Comparison of ENCODE assay signal across 9 cellular contexts in the genomic region with DNA sequence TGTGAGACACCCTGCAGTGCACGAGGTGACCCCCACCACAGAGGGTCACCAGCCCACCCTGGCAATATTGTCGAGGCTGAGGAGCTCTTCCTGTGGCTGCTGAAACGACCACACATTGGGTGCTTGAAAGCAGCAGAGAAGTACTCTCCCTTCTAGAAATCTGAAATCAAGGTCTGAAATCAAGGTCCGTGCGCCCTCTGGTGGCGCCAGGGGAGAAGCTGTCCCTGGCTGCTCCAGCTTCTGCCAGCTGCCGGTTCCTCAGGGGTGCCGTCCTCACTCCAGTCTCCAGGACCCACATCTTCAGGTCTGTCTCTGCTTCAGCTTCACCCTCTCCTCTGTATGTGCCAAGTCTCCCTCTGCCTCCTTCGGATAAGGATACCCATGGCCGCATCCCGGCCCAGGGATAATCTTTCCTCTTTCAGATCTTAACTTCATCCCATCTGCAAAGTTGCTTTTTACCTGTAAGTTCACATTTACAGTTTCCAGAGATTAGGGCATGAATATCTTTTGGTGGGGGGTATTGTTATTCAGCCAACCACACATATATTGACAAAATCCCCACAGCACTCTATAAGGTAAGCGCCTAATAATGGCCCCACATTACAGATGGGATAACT.
A peak's percentile ranks its signal among the peaks of the same experiment; 100 is the strongest.
DNase-seq lines count a peak whose midpoint lies in the region; ATAC-seq and TF ChIP-seq lines count a peak whose summit lies in the region.
"Had no signal": no experiment of that assay in that cellular context is flagged by ENCODE, and none has a peak within 500 bp of the region (broad histone marks: within the 10 kb centered on the region; RNA-seq: fewer than 3 reads in every experiment).

No MANE protein-coding gene starts in this region.

- peaks cover 70% of the 10 kb centered on the region for H3K27me3 ChIP-seq in OCI-LY3 (ENCODE audit: low read depth, low read length)
- H3K27me3 ChIP-seq in naive thymus-derived CD4-positive, alpha-beta T cell (ENCODE audit: control insufficient read depth in 2 of 2, insufficient read depth in 2 of 2, low read length in 2 of 2): no peaks in the 10 kb centered on the region

- DNase-seq in DMS 273 treated with DMSO at 0.1 percent for 48 hours (lab: John Stamatoyannopoulos, UW) (peak; percentile 34), HUDEP-2 (lab: John Stamatoyannopoulos, UW; ENCODE audit: unreplicated experiment in 76 of 76) (peak in 51 of 76 experiments; percentile 3 to 58 (median 22)), activated T-cell treated with anti-CD3 and anti-CD28 coated beads for 24 hours (ENCODE audit: low read depth) (peak; percentile 56), erythroblast (lab: John Stamatoyannopoulos, UW) (peak; percentile 41 to 72)
- DNase-seq in naive thymus-derived CD4-positive, alpha-beta T cell: peak; percentile 41 to 71 (median 61)

- no peak overlapping the region for H3K9ac ChIP-seq in OCI-LY3 (ENCODE audit: low read length)

- no peak overlapping the region for H3K27ac Mint-ChIP-seq in naive thymus-derived CD4-positive, alpha-beta T cell
- no peak overlapping the region for H3K27ac Mint-ChIP-seq in stimulated activated memory B cell treated with anti-CD40 and anti-IgM and Interleukin-4, amounts not matched to agents 10 μg/mL and 1 μg/mL and 100 μg/mL, for 72 hours
- H3K27ac Mint-ChIP-seq: T-helper 1 cell treated with Interleukin-12 subunit alpha and Interleukin-12 subunit beta and Interleukin-4 antibody, amounts not matched to agents 30 μg/mL and 1 μg/mL, for 36 hours had no signal

- no peak overlapping the region for H3K27ac ChIP-seq in OCI-LY3 (ENCODE audit: low read length)
- no peak overlapping the region for H3K27ac ChIP-seq in naive thymus-derived CD4-positive, alpha-beta T cell (ENCODE audit: low read depth, low read length)

- H3K4me3 ChIP-seq in OCI-LY3 (ENCODE audit: low read length): no peak overlapping the region
- H3K4me3 ChIP-seq in naive thymus-derived CD4-positive, alpha-beta T cell (ENCODE audit: low read length): no peak overlapping the region

- no peaks in the 10 kb centered on the region for H4K20me1 ChIP-seq in OCI-LY3 (ENCODE audit: insufficient read depth, low read length)

- intact Hi-C loops in naive thymus-derived CD4-positive, alpha-beta T cell (cut with micrococcal nuclease): loop anchor here in 1 of 2 donors (1.0 to 10.0 kb wide), 2 partner anchors 271 to 1259 kb away; no protein-coding TSS in a partner anchor

- no peaks in the 10 kb centered on the region; the same call in 1 of the 2 replicates for H3K9me3 ChIP-seq in OCI-LY3 (ENCODE audit: insufficient read depth, low read length)
- H3K9me3 ChIP-seq in naive thymus-derived CD4-positive, alpha-beta T cell (ENCODE audit: control insufficient read depth in 2 of 3, low read length in 3 of 3): no peaks in the 10 kb centered on the region

- TF ChIP-seq CTCF in OCI-LY3 (IDR thresholded peaks at IDR 0.05; ENCODE audit: low read depth, low read length): peak; percentile 98

- peaks cover 17 to 32% (median 25%) of the 10 kb centered on the region in 5 donors for H3K27me3 Mint-ChIP-seq in naive thymus-derived CD4-positive, alpha-beta T cell
- peaks cover 25% of the 10 kb centered on the region for H3K27me3 Mint-ChIP-seq in stimulated activated memory B cell treated with anti-CD40 and anti-IgM and Interleukin-4, amounts not matched to agents 10 μg/mL and 1 μg/mL and 100 μg/mL, for 72 hours

- H3K4me1 ChIP-seq in OCI-LY3 (ENCODE audit: low read length): no peaks in the 10 kb centered on the region
- no peaks in the 10 kb centered on the region for H3K4me1 ChIP-seq in naive thymus-derived CD4-positive, alpha-beta T cell (ENCODE audit: control insufficient read depth in 2 of 2, insufficient read depth in 2 of 2, low read length in 2 of 2)

- H3K79me2 ChIP-seq in OCI-LY3 (ENCODE audit: low read length): no peaks in the 10 kb centered on the region

- no peaks in the 10 kb centered on the region for H3K36me3 ChIP-seq in OCI-LY3 (replicated peaks; ENCODE audit: low read depth, low read length)
- no peaks in the 10 kb centered on the region for H3K36me3 ChIP-seq in naive thymus-derived CD4-positive, alpha-beta T cell (ENCODE audit: control insufficient read depth in 2 of 3, insufficient read depth in 3 of 3, low read length in 3 of 3)

- no peak overlapping the region for H3K4me2 ChIP-seq in OCI-LY3 (ENCODE audit: low read length)

- H3K9me3 Mint-ChIP-seq in naive thymus-derived CD4-positive, alpha-beta T cell: peaks cover 0 to 10% (median 4%) of the 10 kb centered on the region in 11 donors
- H3K9me3 Mint-ChIP-seq in stimulated activated memory B cell treated with anti-CD40 and anti-IgM and Interleukin-4, amounts not matched to agents 10 μg/mL and 1 μg/mL and 100 μg/mL, for 72 hours: peaks cover 10% of the 10 kb centered on the region

- ATAC-seq in naive thymus-derived CD4-positive, alpha-beta T cell: peak; percentile 77
- ATAC-seq in stimulated activated memory B cell treated with anti-CD40 and anti-IgM and Interleukin-4, amounts not matched to agents 10 μg/mL and 1 μg/mL and 100 μg/mL, for 72 hours: peak; percentile 70
- ATAC-seq in GM19395 (IDR thresholded peaks at IDR 0.05; ENCODE audit: unreplicated experiment): no peak

- no peak overlapping the region for H2AFZ ChIP-seq in OCI-LY3 (ENCODE audit: low read depth, low read length)

- H3K4me1 Mint-ChIP-seq in naive thymus-derived CD4-positive, alpha-beta T cell: no peaks in the 10 kb centered on the region
- H3K4me1 Mint-ChIP-seq in stimulated activated memory B cell treated with anti-CD40 and anti-IgM and Interleukin-4, amounts not matched to agents 10 μg/mL and 1 μg/mL and 100 μg/mL, for 72 hours: peaks cover 6% of the 10 kb centered on the region

- CTCF ChIA-PET in naive thymus-derived CD4-positive, alpha-beta T cell (lab: Charles Lee): interaction anchor here (0.6 to 1.7 kb wide), 13 partner anchors 9 to 632 kb away, joined by 3 to 10 read pairs (median 4); no protein-coding TSS in a partner anchor

- POLR2A ChIA-PET in naive thymus-derived CD4-positive, alpha-beta T cell (lab: Charles Lee): no interaction called here

- no peaks in the 10 kb centered on the region for H3K36me3 Mint-ChIP-seq in naive thymus-derived CD4-positive, alpha-beta T cell
- no peaks in the 10 kb centered on the region for H3K36me3 Mint-ChIP-seq in stimulated activated memory B cell treated with anti-CD40 and anti-IgM and Interleukin-4, amounts not matched to agents 10 μg/mL and 1 μg/mL and 100 μg/mL, for 72 hours

- no peak for TF ChIP-seq POLR2A in erythroblast (IDR thresholded peaks at IDR 0.05; ENCODE audit: low read length)

- no peak overlapping the region for H3K4me3 Mint-ChIP-seq in naive thymus-derived CD4-positive, alpha-beta T cell
- no peak overlapping the region for H3K4me3 Mint-ChIP-seq in stimulated activated memory B cell treated with anti-CD40 and anti-IgM and Interleukin-4, amounts not matched to agents 10 μg/mL and 1 μg/mL and 100 μg/mL, for 72 hours
- H3K4me3 Mint-ChIP-seq: T-helper 1 cell treated with Interleukin-12 subunit alpha and Interleukin-12 subunit beta and Interleukin-4 antibody, amounts not matched to agents 30 μg/mL and 1 μg/mL, for 36 hours had no signal
